In genomic region chr3:33717866-33718594, GRCh38 we compare ENCODE assay signal across 8 cellular contexts. TPM values are rescaled to one million over a fixed set of nuclear protein-coding genes. Genes with fewer than 3 reads are reported as not detected.
DNase-seq lines count a peak whose midpoint lies in the region; ATAC-seq and TF ChIP-seq lines count a peak whose summit lies in the region.

Gene CLASP2 (minus strand): TSS chr3:33718254. CDS start chr3:33718002, 252 bp downstream.

- CTCF ChIA-PET in activated CD4-positive, alpha-beta T cell treated with anti-CD3 and anti-CD28 coated beads for 36 hours (lab: Charles Lee), result interaction anchor here (0.6 to 1.6 kb wide), 5 partner anchors 12 to 1408 kb away, joined by 3 to 4 read pairs (median 3); no protein-coding TSS in a partner anchor

- H3K9me3 Mint-ChIP-seq in activated CD4-positive, alpha-beta T cell treated with anti-CD3 and anti-CD28 coated beads for 36 hours (ENCODE audit: low read depth), result no peaks in the 10 kb centered on the region

- ATAC-seq in HG03378 (IDR thresholded peaks at IDR 0.05; ENCODE audit: unreplicated experiment) (peak; percentile 87), left colon (peak; percentile 93)
- ATAC-seq in activated CD4-positive, alpha-beta T cell treated with anti-CD3 and anti-CD28 coated beads for 36 hours, result peak; percentile 85

- DNase-seq in AML-193 (lab: John Stamatoyannopoulos, UW) (peak; percentile 90), NCI-H524 (lab: John Stamatoyannopoulos, UW) (peak; percentile 57 to 79), left colon (peak; percentile 86 to 90)
- peak; percentile 90 for DNase-seq in activated CD4-positive, alpha-beta T cell treated with anti-CD3 and anti-CD28 coated beads for 36 hours
- peak; percentile 68 to 77 for DNase-seq in stimulated activated CD4-positive, alpha-beta T cell treated with anti-CD3 and anti-CD28 coated beads, Interleukin-1b, Interleukin-23, amount 100 ng/mL, for 4 hours (ENCODE audit: low read depth in 2 of 2)

- intact Hi-C loops in activated CD4-positive, alpha-beta T cell treated with anti-CD3 and anti-CD28 coated beads for 36 hours (cut with DNase I, micrococcal nuclease), result loop anchor here (1.0 to 10.0 kb wide), 8 partner anchors 69 to 753 kb away; partner anchors contain the start of genes CRTAP (in 1 of the 2), GLB1 (in 1 of the 2), PDCD6IP (in 1 of the 2) and TMPPE (in 1 of the 2)
- intact Hi-C loops in left colon (cut with DNase I, micrococcal nuclease), result loop anchor here in 1 of 2 donors (5.0 kb wide), 1 partner anchor 76 kb away; no protein-coding TSS in a partner anchor

- H3K4me3 Mint-ChIP-seq in activated CD4-positive, alpha-beta T cell treated with anti-CD3 and anti-CD28 coated beads for 36 hours, result no peak within 1 kb of the TSS

- no peaks in the 10 kb centered on the region for H3K36me3 Mint-ChIP-seq in activated CD4-positive, alpha-beta T cell treated with anti-CD3 and anti-CD28 coated beads for 36 hours (ENCODE audit: low read depth)

- H3K4me1 Mint-ChIP-seq in activated CD4-positive, alpha-beta T cell treated with anti-CD3 and anti-CD28 coated beads for 36 hours, result peaks cover 6% of the 10 kb centered on the region

- peak; percentile 80 for TF ChIP-seq POLR2A in GM19099 (IDR thresholded peaks at IDR 0.05; ENCODE audit: extremely low read depth, insufficient read length, low read depth)

- H3K27ac ChIP-seq in cingulate gyrus (ENCODE audit: low read depth, low read length), result peak within 1 kb of the TSS; percentile 80

- H3K27me3 Mint-ChIP-seq in activated CD4-positive, alpha-beta T cell treated with anti-CD3 and anti-CD28 coated beads for 36 hours, result no peaks in the 10 kb centered on the region

- peak within 1 kb of the TSS; percentile 94 for H3K27ac Mint-ChIP-seq in activated CD4-positive, alpha-beta T cell treated with anti-CD3 and anti-CD28 coated beads for 36 hours

- POLR2A ChIA-PET in activated CD4-positive, alpha-beta T cell treated with anti-CD3 and anti-CD28 coated beads for 36 hours (lab: Charles Lee), result no interaction called here

RNA-seq across cellular contexts. Expression of gene CLASP2, which starts in this region (rescaled TPM):
- 10 to 100 TPM; 45.5 to 68.5 TPM for total RNA-seq in activated CD4-positive, alpha-beta T cell treated with anti-CD3 and anti-CD28 coated beads for 36 hours
- total RNA-seq in left colon, result 10 to 100 TPM; 37.2 to 41.2 TPM

Comparison
In these comparisons a context has a peak if more than half of its experiments do, and no peak if none do; other contexts are left out.
1. Peak in every context shown above with its lines: DNase-seq, ATAC-seq and H3K27ac ChIP-seq.